In the genomic region with DNA sequence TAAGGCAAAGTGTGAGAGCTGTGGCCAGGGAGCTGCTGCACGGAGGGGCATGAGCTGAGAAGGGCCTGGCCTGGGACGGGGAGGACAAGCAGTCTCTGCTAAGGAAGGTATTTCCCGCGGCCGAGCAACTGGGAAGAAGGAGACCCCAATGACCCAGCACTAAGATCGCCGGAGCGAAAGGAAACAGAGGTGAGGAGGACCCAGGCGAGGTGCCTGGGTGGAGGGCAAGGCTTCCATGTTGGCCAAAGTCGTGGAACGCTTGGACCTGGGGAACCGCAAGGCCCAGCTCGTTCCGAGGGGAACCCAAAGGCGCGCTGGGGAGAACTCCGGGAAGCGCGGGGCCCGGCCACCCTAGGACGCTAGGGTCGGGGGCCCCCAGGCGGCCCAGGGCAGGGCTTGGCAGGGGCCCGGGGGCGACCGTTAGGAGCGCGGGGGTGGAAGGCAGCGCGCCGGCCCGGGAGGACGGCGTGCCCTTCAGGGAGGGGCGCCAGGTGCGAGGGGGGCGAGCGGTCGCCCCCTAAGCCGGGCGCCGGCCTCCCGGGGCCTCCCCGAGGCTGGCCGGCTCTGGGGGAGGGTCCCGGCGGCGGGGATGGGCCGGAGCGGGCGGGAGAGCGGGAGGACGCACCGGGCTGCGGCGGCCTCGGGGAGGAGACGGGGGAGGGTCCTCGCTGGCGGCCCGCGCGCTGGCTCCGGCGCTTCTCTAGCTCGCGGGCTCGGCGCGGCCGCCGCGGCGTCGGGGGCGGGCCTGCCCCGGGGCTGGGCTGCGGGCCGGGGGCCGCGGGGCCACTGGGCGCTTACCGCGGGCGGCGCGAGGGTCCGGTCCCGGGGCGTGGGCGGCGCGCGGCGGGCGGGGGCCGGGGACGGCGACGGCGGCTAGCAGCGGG, we compare ENCODE assay signal across 1 cellular context.
A peak's percentile ranks its signal among the peaks of the same experiment; 100 is the strongest.
TF ChIP-seq lines count a peak whose summit lies in the region.

No MANE protein-coding gene starts in this region.

TF ChIP-seq in IMR-90, 13 proteins besides CTCF, POLR2A, EP300 and RAD21:
- TF ChIP-seq SMC3 (IDR thresholded peaks at IDR 0.05; ENCODE audit: low read depth, low read length) (no peak), MXI1 (IDR thresholded peaks at IDR 0.05; ENCODE audit: borderline replicate concordance, low read depth, low read length) (peak; percentile 9; the same call in 1 of the 2 replicates), CHD1 (IDR thresholded peaks at IDR 0.05; ENCODE audit: low read depth, low read length) (no peak)
